ENCODE assay signal across 12 cellular contexts in the genomic region with DNA sequence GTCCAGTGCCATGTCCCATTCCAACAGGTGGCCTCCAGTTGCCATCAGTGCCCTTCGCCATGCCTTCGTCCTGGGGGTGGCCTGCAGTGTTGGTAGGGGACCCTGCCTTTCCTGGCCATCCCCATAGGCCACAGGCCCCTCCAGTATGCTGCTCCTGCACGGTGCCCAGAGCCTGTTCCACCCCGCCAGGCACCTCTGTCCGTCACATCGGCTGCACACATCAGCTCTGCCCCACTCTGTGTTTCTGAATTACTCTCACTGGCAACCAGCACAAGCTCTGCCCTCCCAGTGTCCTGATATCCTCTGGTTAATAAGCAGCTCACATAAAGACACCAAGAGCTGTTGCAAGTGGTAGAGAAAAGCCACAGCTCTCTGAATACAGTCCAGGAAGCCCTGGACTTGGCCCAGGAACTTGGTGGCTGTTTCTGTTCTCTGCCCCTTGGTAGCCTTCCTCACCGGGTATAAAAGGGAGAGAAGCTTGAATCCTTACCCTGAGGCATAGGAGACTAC. TPM values are rescaled to one million over a fixed set of nuclear protein-coding genes. Genes with fewer than 3 reads are reported as not detected.
DNase-seq lines count a peak whose midpoint lies in the region; ATAC-seq and TF ChIP-seq lines count a peak whose summit lies in the region.
"Had no signal": no experiment of that assay in that cellular context is flagged by ENCODE, and none has a peak within 500 bp of the region (broad histone marks: within the 10 kb centered on the region; RNA-seq: fewer than 3 reads in every experiment).

No MANE protein-coding gene starts in this region.

- no peak for DNase-seq in CD14-positive monocyte (ENCODE audit: low spot score)
- peak in 2 of 3 donors; percentile 77 to 80 for DNase-seq in Peyer's patch
- DNase-seq in cardiac muscle cell (ENCODE audit: low read depth in 1 of 2, low spot score in 1 of 2), result peak in 1 of 2 donors; percentile 18
- DNase-seq in osteocyte (ENCODE audit: extremely low spot score, unreplicated experiment), result no peak
- no peak for DNase-seq in HFFc6
- no peak for DNase-seq in stimulated activated CD8-positive, alpha-beta memory T cell treated with anti-CD3 and anti-CD28 coated beads, Interleukin-4, amount 100 ng/mL, for 48 hours
- no peak for DNase-seq in activated CD8-positive, alpha-beta memory T cell treated with anti-CD3 and anti-CD28 coated beads for 24 hours
- DNase-seq: H9; immature natural killer cell; NCI-H2081; stimulated activated CD4-positive, alpha-beta T cell treated with anti-CD3 and anti-CD28 coated beads, Interleukin-12 subunit alpha, Interleukin-12 subunit beta, amount 100 ng/mL, for 4 hours had no signal

- intact Hi-C loops in CD14-positive monocyte (cut with micrococcal nuclease), result loop anchor here (10.0 kb wide), 1 partner anchor 145 kb away; no protein-coding TSS in a partner anchor

- no peak for ATAC-seq in activated T-helper 17 cell treated with anti-CD3 and anti-CD28 coated beads, Interleukin-2, amount 50 U/mL, for 72 hours (replicated peaks)

- H3K4me3 ChIP-seq in Peyer's patch (peak overlapping the region in 2 of 4 donors; percentile 4 to 16), cardiac muscle cell (no peak overlapping the region)

- TF ChIP-seq CTCF in CD14-positive monocyte (IDR thresholded peaks at IDR 0.05) (no peak), Peyer's patch (IDR thresholded peaks at IDR 0.05) (peak in 1 of 6 experiments; percentile 12), cardiac muscle cell (IDR thresholded peaks at IDR 0.05; ENCODE audit: low read depth, low read length) (no peak), osteocyte (IDR thresholded peaks at IDR 0.05) (no peak), HFFc6 (IDR thresholded peaks at IDR 0.05) (no peak)

- no peaks in the 10 kb centered on the region for H3K36me3 ChIP-seq in Peyer's patch
- no peaks in the 10 kb centered on the region for H3K36me3 ChIP-seq in cardiac muscle cell

- H3K4me1 Mint-ChIP-seq in CD14-positive monocyte, result peaks cover 48% of the 10 kb centered on the region
- peaks cover 49% of the 10 kb centered on the region for H3K4me1 Mint-ChIP-seq in osteocyte (ENCODE audit: unreplicated experiment)
- peaks cover 29% of the 10 kb centered on the region for H3K4me1 Mint-ChIP-seq in HFFc6 (ENCODE audit: low read depth)
- no peaks in the 10 kb centered on the region for H3K4me1 Mint-ChIP-seq in activated T-helper 17 cell treated with anti-CD3 and anti-CD28 coated beads, Interleukin-2, amount 50 U/mL, for 72 hours
- H3K4me1 Mint-ChIP-seq: immature natural killer cell had no signal

- peaks cover 2 to 3% (median 2%) of the 10 kb centered on the region in 3 donors for H3K27me3 Mint-ChIP-seq in CD14-positive monocyte (ENCODE audit: low read depth in 3 of 3)
- H3K27me3 Mint-ChIP-seq in osteocyte (ENCODE audit: unreplicated experiment), result no peaks in the 10 kb centered on the region
- H3K27me3 Mint-ChIP-seq in HFFc6 (ENCODE audit: insufficient read depth), result peaks cover 4% of the 10 kb centered on the region
- no peaks in the 10 kb centered on the region for H3K27me3 Mint-ChIP-seq in activated T-helper 17 cell treated with anti-CD3 and anti-CD28 coated beads, Interleukin-2, amount 50 U/mL, for 72 hours

- peaks cover 0 to 2% (median 0%) of the 10 kb centered on the region in 7 donors for H3K9me3 Mint-ChIP-seq in CD14-positive monocyte
- no peaks in the 10 kb centered on the region for H3K9me3 Mint-ChIP-seq in osteocyte (ENCODE audit: unreplicated experiment)
- H3K9me3 Mint-ChIP-seq in HFFc6, result no peaks in the 10 kb centered on the region
- no peaks in the 10 kb centered on the region for H3K9me3 Mint-ChIP-seq in activated T-helper 17 cell treated with anti-CD3 and anti-CD28 coated beads, Interleukin-2, amount 50 U/mL, for 72 hours
- H3K9me3 Mint-ChIP-seq: immature natural killer cell had no signal

- H3K27ac Mint-ChIP-seq in CD14-positive monocyte (peak overlapping the region in 4 of 7 donors; percentile 45 to 83 (median 75)), osteocyte (ENCODE audit: unreplicated experiment) (peak overlapping the region; percentile 42), HFFc6 (no peak overlapping the region)
- H3K27ac Mint-ChIP-seq in activated T-helper 17 cell treated with anti-CD3 and anti-CD28 coated beads, Interleukin-2, amount 50 U/mL, for 72 hours, result no peak overlapping the region

- H3K27ac ChIP-seq in Peyer's patch (peak overlapping the region in 3 of 4 donors; percentile 82 to 94 (median 88)), cardiac muscle cell (peak overlapping the region; percentile 46)

- TF ChIP-seq POLR2A in Peyer's patch (IDR thresholded peaks at IDR 0.05), result peak; percentile 74 to 94

- H3K4me3 Mint-ChIP-seq in CD14-positive monocyte (no peak overlapping the region), osteocyte (ENCODE audit: unreplicated experiment) (no peak overlapping the region), HFFc6 (no peak overlapping the region)
- no peak overlapping the region for H3K4me3 Mint-ChIP-seq in activated T-helper 17 cell treated with anti-CD3 and anti-CD28 coated beads, Interleukin-2, amount 50 U/mL, for 72 hours
- H3K4me3 Mint-ChIP-seq: H9, immature natural killer cell had no signal

- peaks cover 0 to 55% (median 9%) of the 10 kb centered on the region in 4 donors for H3K4me1 ChIP-seq in Peyer's patch
- H3K4me1 ChIP-seq in cardiac muscle cell (ENCODE audit: low read depth), result peaks cover 66% of the 10 kb centered on the region

- H3K36me3 Mint-ChIP-seq in CD14-positive monocyte (peaks cover 0 to 2% of the 10 kb centered on the region in 2 donors), osteocyte (ENCODE audit: unreplicated experiment) (peaks cover 5% of the 10 kb centered on the region), HFFc6 (ENCODE audit: low read depth) (no peaks in the 10 kb centered on the region; the same call in 1 of the 2 replicates)
- H3K36me3 Mint-ChIP-seq in activated T-helper 17 cell treated with anti-CD3 and anti-CD28 coated beads, Interleukin-2, amount 50 U/mL, for 72 hours (ENCODE audit: low read depth), result no peaks in the 10 kb centered on the region
- H3K36me3 Mint-ChIP-seq: immature natural killer cell had no signal

- no peaks in the 10 kb centered on the region for H3K9me3 ChIP-seq in Peyer's patch
- H3K9me3 ChIP-seq in cardiac muscle cell (ENCODE audit: low read depth), result no peaks in the 10 kb centered on the region

- H3K27me3 ChIP-seq in Peyer's patch (no peaks in the 10 kb centered on the region), cardiac muscle cell (no peaks in the 10 kb centered on the region)

RNA-seq across cellular contexts. Expression of a gene that starts 31.3 kb away (rescaled TPM):
- 1 to 10 TPM; 4.5 to 6.9 TPM for polyA plus RNA-seq in CD14-positive monocyte
- total RNA-seq in Peyer's patch, result 100 to 1,000 TPM; 102 to 239 (median 208) TPM
- 297 and 328 TPM in 2 replicates for total RNA-seq in cardiac muscle cell
- 300 and 400 TPM in 2 replicates for polyA plus RNA-seq in cardiac muscle cell
- 183 and 197 TPM in 2 replicates for total RNA-seq in osteocyte
- 100 to 1,000 TPM; 254 to 286 (median 267) TPM for total RNA-seq in HFFc6 (2021; fragmentation: NEBNext Ultra II Directional; extraction: Animal tissue kit (Norgen Biotek cat#: 25700))
- 100 to 1,000 TPM; 135 to 261 TPM for total RNA-seq in activated T-helper 17 cell treated with anti-CD3 and anti-CD28 coated beads, Interleukin-2, amount 50 U/mL, for 72 hours

Comparison
In these comparisons a context has a peak if more than half of its experiments do, and no peak if none do; other contexts are left out.
1. DNase-seq: peak in Peyer's patch (2 of 3); none in CD14-positive monocyte (single experiment), osteocyte (single experiment), HFFc6 (single experiment), stimulated activated CD8-positive, alpha-beta memory T cell treated with anti-CD3 and anti-CD28 coated beads, Interleukin-4, amount 100 ng/mL, for 48 hours (single experiment) and activated CD8-positive, alpha-beta memory T cell treated with anti-CD3 and anti-CD28 coated beads for 24 hours (single experiment).
2. H3K27ac Mint-ChIP-seq: peak in CD14-positive monocyte (4 of 7) and osteocyte (single experiment); none in HFFc6 (single experiment) and activated T-helper 17 cell treated with anti-CD3 and anti-CD28 coated beads, Interleukin-2, amount 50 U/mL, for 72 hours (single experiment).